ENCODE assay signal across 8 cellular contexts in the genomic region with DNA sequence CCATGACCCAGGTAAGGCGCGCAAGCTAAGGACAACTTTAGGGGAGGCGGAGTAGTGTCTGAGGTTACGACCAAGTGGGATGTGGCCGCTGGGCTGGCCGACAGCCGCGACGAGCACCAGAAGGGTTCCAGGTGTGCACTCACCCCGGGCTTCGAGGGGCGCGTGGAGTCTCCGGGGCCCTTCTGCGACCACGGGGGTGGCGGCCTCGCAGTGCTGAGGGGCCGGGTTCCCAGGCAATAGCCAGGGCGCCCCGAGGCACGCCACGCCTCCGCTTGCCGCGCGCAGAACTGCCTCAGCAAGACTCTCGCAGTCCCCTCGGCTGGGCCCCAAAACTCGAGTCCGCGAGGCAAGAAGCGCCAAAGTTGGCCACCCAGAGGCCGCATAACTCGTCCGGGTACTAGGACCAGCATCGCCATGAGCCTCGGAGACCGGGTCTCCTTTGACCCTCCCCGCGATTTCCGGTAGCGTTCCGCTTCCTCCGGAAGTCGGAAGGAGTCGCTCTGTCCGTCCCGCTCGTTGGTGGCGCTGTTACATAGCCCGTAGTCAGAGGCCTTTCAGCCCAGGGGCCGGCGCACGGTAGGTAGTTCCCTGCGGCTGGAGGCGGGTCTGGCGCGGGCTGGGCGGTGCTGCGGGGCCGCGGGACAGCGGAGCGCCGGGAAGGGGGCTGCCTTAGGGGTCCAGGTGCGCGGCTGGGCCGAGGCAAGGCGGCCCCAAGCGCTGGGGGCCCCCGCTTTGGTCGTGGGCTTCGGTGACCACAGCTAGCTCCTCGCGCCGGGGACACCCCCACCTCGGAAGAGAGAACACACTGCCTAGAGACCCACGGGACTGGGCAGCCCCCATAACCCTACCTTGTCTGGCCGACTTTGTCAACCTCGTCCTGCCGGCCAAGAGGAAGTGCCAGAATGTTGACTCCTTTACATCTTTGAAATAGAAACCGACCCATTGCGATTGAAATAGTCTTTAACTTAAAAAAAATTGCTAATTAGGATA. TPM values are rescaled to one million over a fixed set of nuclear protein-coding genes. Genes with fewer than 3 reads are reported as not detected.
A peak's percentile ranks its signal among the peaks of the same experiment; 100 is the strongest.
DNase-seq lines count a peak whose midpoint lies in the region; ATAC-seq and TF ChIP-seq lines count a peak whose summit lies in the region.

A gene with protein sequence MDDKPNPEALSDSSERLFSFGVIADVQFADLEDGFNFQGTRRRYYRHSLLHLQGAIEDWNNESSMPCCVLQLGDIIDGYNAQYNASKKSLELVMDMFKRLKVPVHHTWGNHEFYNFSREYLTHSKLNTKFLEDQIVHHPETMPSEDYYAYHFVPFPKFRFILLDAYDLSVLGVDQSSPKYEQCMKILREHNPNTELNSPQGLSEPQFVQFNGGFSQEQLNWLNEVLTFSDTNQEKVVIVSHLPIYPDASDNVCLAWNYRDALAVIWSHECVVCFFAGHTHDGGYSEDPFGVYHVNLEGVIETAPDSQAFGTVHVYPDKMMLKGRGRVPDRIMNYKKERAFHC (plus strand): TSS at position 503 of the 990 bp plus-strand sequence. CDS start 7,333 bp downstream, outside the sequence.
A gene (minus strand): TSS at position 442 of the 990 bp plus-strand sequence. CDS start 26 bp downstream, at position 416.

- intact Hi-C loops in left ventricle myocardium superior (cut with micrococcal nuclease): no loop called here
- intact Hi-C loops in prostate gland (cut with DNase I): loop anchor here (2.0 kb wide), 1 partner anchor 33 kb away; a partner anchor contains a TSS

- in situ Hi-C loops in GM13977 (cut with MboI; ENCODE audit: low pct_unique_long_range_greater_than_20kb, low sequenced_read_pairs, unreplicated experiment): no loop called here

- H3K27ac ChIP-seq in angular gyrus (ENCODE audit: low read depth, low read length): peak within 1 kb of the TSS; percentile 51
- peak within 1 kb of the TSS; percentile 94 to 98 for H3K27ac ChIP-seq in prostate gland
- peak within 1 kb of the TSS; percentile 84 for H3K27ac ChIP-seq in urinary bladder (ENCODE audit: low read depth)

- under 1% methylated on average over 30 of the region's 84 CpGs for WGBS in prostate gland
- under 1% methylated on average over 84 of the region's 84 CpGs for WGBS in urinary bladder

- TF ChIP-seq POLR2A in prostate gland (IDR thresholded peaks at IDR 0.05): peak; percentile 94

- TF ChIP-seq CTCF in GM13977 (IDR thresholded peaks at IDR 0.05; ENCODE audit: extremely low read depth, insufficient read depth, missing control alignments) (peak; percentile 43), prostate gland (IDR thresholded peaks at IDR 0.05) (peak; percentile 10 to 67 (median 58))

- H3K9me3 ChIP-seq in prostate gland: no peaks in the 10 kb centered on the region

- peak within 1 kb of the TSS; percentile 95 for H3K4me3 Mint-ChIP-seq in T-helper 1 cell treated with Interleukin-12 subunit alpha and Interleukin-12 subunit beta and Interleukin-4 antibody, amounts not matched to agents 30 μg/mL and 1 μg/mL, for 36 hours

- DNase-seq in GM13977 (ENCODE audit: low spot score) (peak; percentile 95), NCI-H146 (lab: John Stamatoyannopoulos, UW) (peak; percentile 95), left ventricle myocardium superior (peak; percentile 96), prostate gland (ENCODE audit: low spot score) (peak; percentile 93)

- H3K36me3 Mint-ChIP-seq in T-helper 1 cell treated with Interleukin-12 subunit alpha and Interleukin-12 subunit beta and Interleukin-4 antibody, amounts not matched to agents 30 μg/mL and 1 μg/mL, for 36 hours (ENCODE audit: low read depth): peaks cover 25% of the 10 kb centered on the region

- H3K36me3 ChIP-seq in prostate gland: peaks cover 0 to 3% of the 10 kb centered on the region in 2 donors
- no peaks in the 10 kb centered on the region for H3K36me3 ChIP-seq in urinary bladder (ENCODE audit: insufficient read depth)

- H3K4me1 ChIP-seq in prostate gland (replicated peaks) (peaks cover 3% of the 10 kb centered on the region), urinary bladder (ENCODE audit: insufficient read depth) (no peaks in the 10 kb centered on the region)

- ATAC-seq in HG02870 (IDR thresholded peaks at IDR 0.05; ENCODE audit: unreplicated experiment) (peak; percentile 94), left ventricle myocardium superior (peak; percentile 99)

- no peaks in the 10 kb centered on the region for H3K9me3 Mint-ChIP-seq in T-helper 1 cell treated with Interleukin-12 subunit alpha and Interleukin-12 subunit beta and Interleukin-4 antibody, amounts not matched to agents 30 μg/mL and 1 μg/mL, for 36 hours

- H3K27me3 Mint-ChIP-seq in T-helper 1 cell treated with Interleukin-12 subunit alpha and Interleukin-12 subunit beta and Interleukin-4 antibody, amounts not matched to agents 30 μg/mL and 1 μg/mL, for 36 hours (ENCODE audit: low read depth): no peaks in the 10 kb centered on the region

- H3K4me3 ChIP-seq in prostate gland (peak within 1 kb of the TSS; percentile 74 to 84), urinary bladder (ENCODE audit: low read depth, low read length) (peak within 1 kb of the TSS; percentile 70)

- peak within 1 kb of the TSS; percentile 95 for H3K27ac Mint-ChIP-seq in T-helper 1 cell treated with Interleukin-12 subunit alpha and Interleukin-12 subunit beta and Interleukin-4 antibody, amounts not matched to agents 30 μg/mL and 1 μg/mL, for 36 hours

- H3K27me3 ChIP-seq in prostate gland (replicated peaks; ENCODE audit: insufficient read depth): no peaks in the 10 kb centered on the region

- peaks cover 48% of the 10 kb centered on the region for H3K4me1 Mint-ChIP-seq in T-helper 1 cell treated with Interleukin-12 subunit alpha and Interleukin-12 subunit beta and Interleukin-4 antibody, amounts not matched to agents 30 μg/mL and 1 μg/mL, for 36 hours (ENCODE audit: low read depth)

RNA-seq across cellular contexts. Expression of the first gene that starts in this region (rescaled TPM):
- total RNA-seq in left ventricle myocardium superior (4.8 TPM), prostate gland (10 to 100 TPM in 1 of 2 donors, 1 to 10 TPM in 1; 9.7 to 23.1 TPM), urinary bladder (17.9 TPM)
- polyA plus RNA-seq in urinary bladder: 9.9 TPM

RNA-seq across cellular contexts. Expression of the second gene that starts in this region (rescaled TPM):
- total RNA-seq in left ventricle myocardium superior (32.3 TPM), prostate gland (10 to 100 TPM; 21.7 to 38.3 TPM), urinary bladder (20.5 TPM)
- 25.1 TPM for polyA plus RNA-seq in urinary bladder

Comparison
In these comparisons a context has a peak if more than half of its experiments do, and no peak if none do; other contexts are left out.
1. Peak in every context shown above with its lines: DNase-seq, ATAC-seq, H3K4me3 ChIP-seq and H3K27ac ChIP-seq.